22 cellular contexts compared by ENCODE assay signal in genomic region chr5:52950686-52951085, GRCh38.
"Had no signal": no experiment of that assay in that cellular context is flagged by ENCODE, and none has a peak within 500 bp of the region (broad histone marks: within the 10 kb centered on the region; RNA-seq: fewer than 3 reads in every experiment).

No MANE protein-coding gene starts in this region.

- H3K4me2 ChIP-seq: SK-N-SH had no signal

- H3K36me3 ChIP-seq: ovary, uterus had no signal

- H3K27ac ChIP-seq: ascending aorta, left ventricle myocardium inferior, ovary, psoas muscle, uterus had no signal

- H3K27me3 ChIP-seq: ascending aorta, ovary, uterus had no signal

- H3K9ac ChIP-seq: SK-N-SH had no signal

- H3K9me3 ChIP-seq: ascending aorta, left ventricle myocardium inferior, ovary, psoas muscle, SK-N-SH, uterus had no signal

- H3K4me1 ChIP-seq: ascending aorta, psoas muscle, uterus had no signal

- H3K9me2 ChIP-seq: SK-N-SH had no signal

- H3K4me3 ChIP-seq: ascending aorta, left ventricle myocardium inferior, lung, ovary, psoas muscle, uterus had no signal

- DNase-seq: activated CD4-positive, alpha-beta memory T cell treated with anti-CD3 and anti-CD28 coated beads, Interleukin-2, amount 10 ng/mL, durations not matched to agents 7 days and 5 days; activated CD4-positive, alpha-beta T cell treated with anti-CD3 and anti-CD28 coated beads for 1 hour; activated CD4-positive, alpha-beta T cell treated with anti-CD3 and anti-CD28 coated beads, Interleukin-2, amount 10 ng/mL, durations not matched to agents 7 days and 5 days; activated CD8-positive, alpha-beta memory T cell treated with anti-CD3 and anti-CD28 coated beads, Interleukin-2, amount 50 U/mL, for 48 hours; activated gamma-delta T cell; activated naive CD4-positive, alpha-beta T cell treated with anti-CD3 and anti-CD28 coated beads, Interleukin-2, amount 10 ng/mL, durations not matched to agents 7 days and 5 days; activated naive CD8-positive, alpha-beta T cell treated with anti-CD3 and anti-CD28 coated beads, Interleukin-2, amount 10 ng/mL, durations not matched to agents 7 days and 5 days; activated T-cell treated with anti-CD3 and anti-CD28 coated beads, Interleukin-2, amount 50 U/mL, for 24 hours; central memory CD4-positive, alpha-beta T cell; foreskin fibroblast; left ventricle myocardium inferior; naive thymus-derived CD4-positive, alpha-beta T cell; ovary; psoas muscle; SK-N-SH; stimulated activated CD4-positive, alpha-beta T cell treated with anti-CD3 and anti-CD28 coated beads, Interleukin-2, amount 100 ng/mL, for 48 hours; substantia nigra; SW 1271; T-helper 9 cell; uterus had no signal
